Comparison of ENCODE assay signal across 7 cellular contexts in the genomic region with DNA sequence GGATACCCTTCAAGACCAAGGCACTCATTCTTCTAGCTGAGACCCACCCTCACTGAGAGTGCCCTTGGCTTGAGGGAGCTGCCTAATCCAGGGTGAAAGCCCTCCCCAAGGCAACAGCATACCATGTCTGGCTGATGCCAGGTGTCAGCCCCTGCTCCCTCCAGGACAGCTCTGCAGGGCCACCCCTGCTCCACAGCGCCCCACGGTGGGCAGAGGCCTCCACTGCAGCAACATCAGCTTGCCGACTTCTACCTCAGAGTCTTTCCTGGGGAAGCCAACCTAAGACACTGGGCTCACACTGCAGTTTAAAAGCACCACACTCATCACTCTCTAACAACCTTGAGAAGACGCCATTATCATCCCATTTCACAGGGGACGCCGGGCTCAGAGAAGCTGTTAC.
DNase-seq lines count a peak whose midpoint lies in the region; ATAC-seq lines count a peak whose summit lies in the region.

No MANE protein-coding gene starts in this region.

- no peak for ATAC-seq in GM18502 (IDR thresholded peaks at IDR 0.05; ENCODE audit: poor library complexity, unreplicated experiment)
- no peak for ATAC-seq in HG03196 (IDR thresholded peaks at IDR 0.05; ENCODE audit: unreplicated experiment)

- DNase-seq in ELR (ENCODE audit: low read depth) (peak; percentile 44), KBM-7 (peak; percentile 63), activated T-cell treated with anti-CD3 and anti-CD28 coated beads for 48 hours (ENCODE audit: low read depth) (peak; percentile 58), iPS DF 19.7 (ENCODE audit: low read depth, low spot score) (peak; percentile 23)
- peak; percentile 27 to 36 for DNase-seq in stimulated activated CD8-positive, alpha-beta memory T cell treated with anti-CD3 and anti-CD28 coated beads, Interleukin-15, amount 100 ng/mL, for 48 hours (ENCODE audit: low read depth in 2 of 2)

- in situ Hi-C loops in KBM-7 (cut with MboI; ENCODE audit: low pct_unique_long_range_greater_than_20kb, low sequenced_read_pairs) = no loop called here
